ENCODE assay signal across 24 cellular contexts in genomic region chr1:219201656-219202055, GRCh38. TPM values are rescaled to one million over a fixed set of nuclear protein-coding genes. Genes with fewer than 3 reads are reported as not detected.
DNase-seq lines count a peak whose midpoint lies in the region; ATAC-seq, FAIRE-seq and TF ChIP-seq lines count a peak whose summit lies in the region.
"Had no signal": no experiment of that assay in that cellular context is flagged by ENCODE, and none has a peak within 500 bp of the region (broad histone marks: within the 10 kb centered on the region; RNA-seq: fewer than 3 reads in every experiment).

No MANE protein-coding gene starts in this region.

- no peaks in the 10 kb centered on the region for H3K79me2 ChIP-seq in astrocyte (ENCODE audit: insufficient read depth, low read length)

- no peaks in the 10 kb centered on the region for H3K36me3 ChIP-seq in astrocyte (ENCODE audit: insufficient read depth, low read length)

- no peak overlapping the region for H3K9ac ChIP-seq in astrocyte (ENCODE audit: low read length)
- H3K9ac ChIP-seq: BLaER1 had no signal

- H3K4me2 ChIP-seq in astrocyte (ENCODE audit: low read length) = no peak overlapping the region
- H3K4me2 ChIP-seq: BLaER1, GM23338 had no signal

- H3K36me3 Mint-ChIP-seq in astrocyte (ENCODE audit: low read depth, unreplicated experiment) (peaks cover 10% of the 10 kb centered on the region), T-cell (peaks cover 28% of the 10 kb centered on the region), osteocyte (ENCODE audit: unreplicated experiment) (peaks cover 11% of the 10 kb centered on the region)

- FAIRE-seq in astrocyte (lab: Jason Lieb, UNC) = no peak
- FAIRE-seq: GM12878, GM19239 had no signal

- no peaks in the 10 kb centered on the region for H3K4me1 ChIP-seq in astrocyte (ENCODE audit: insufficient read depth, low read length)
- H3K4me1 ChIP-seq: BLaER1, Caco-2, HAP-1 had no signal

- TF ChIP-seq CTCF in astrocyte (IDR thresholded peaks at IDR 0.05; ENCODE audit: insufficient read depth, low read depth, low read length) (no peak), osteocyte (IDR thresholded peaks at IDR 0.05) (no peak)

- DNase-seq in DMS53 (lab: John Stamatoyannopoulos, UW) (peak; percentile 22), DMS53 treated with DMSO at 0.1 percent for 48 hours (lab: John Stamatoyannopoulos, UW; ENCODE audit: unreplicated experiment) (no peak), astrocyte (ENCODE audit: low read depth) (peak; percentile 11), iris pigment epithelial cell (ENCODE audit: low read depth) (peak; percentile 57), T-cell (no peak), osteocyte (ENCODE audit: extremely low spot score, unreplicated experiment) (no peak)
- DNase-seq: Caco-2; CD4-positive, CD25-positive, alpha-beta regulatory T cell; CD8-positive, alpha-beta T cell; DMS 273 treated with DMSO at 0.1 percent for 48 hours; DND-41; EL; GDM1; HFFc6 had no signal

- H2AFZ ChIP-seq in astrocyte (ENCODE audit: low read depth, low read length) = no peak overlapping the region
- H2AFZ ChIP-seq: GM23338 had no signal

- H3K9me3 ChIP-seq in astrocyte (ENCODE audit: insufficient read depth, low read depth, low read length) = no peaks in the 10 kb centered on the region
- H3K9me3 ChIP-seq: BLaER1, Caco-2, HAP-1 had no signal

- H3K27me3 ChIP-seq in astrocyte (ENCODE audit: insufficient read depth, low read length) = no peaks in the 10 kb centered on the region
- H3K27me3 ChIP-seq: BLaER1 had no signal

- no peak for ATAC-seq in HG02759 (IDR thresholded peaks at IDR 0.05; ENCODE audit: unreplicated experiment)
- ATAC-seq in T-cell (replicated peaks in 1 of 4) = no peak
- no peak for ATAC-seq in GM19324 (IDR thresholded peaks at IDR 0.05; ENCODE audit: low FRiP score, unreplicated experiment)
- ATAC-seq: CD8-positive, alpha-beta T cell; GM12878; GM23338 had no signal

- CTCF ChIA-PET in T-cell (lab: Charles Lee) = no interaction called here

- H3K27ac Mint-ChIP-seq in astrocyte (ENCODE audit: unreplicated experiment) (no peak overlapping the region), T-cell (no peak overlapping the region), osteocyte (ENCODE audit: unreplicated experiment) (no peak overlapping the region)
- H3K27ac Mint-ChIP-seq: B cell; CD4-positive, CD25-positive, alpha-beta regulatory T cell; CD8-positive, alpha-beta T cell; GM23338; HFFc6 had no signal

- H3K9me3 Mint-ChIP-seq in astrocyte (ENCODE audit: unreplicated experiment) (peaks cover 3% of the 10 kb centered on the region), T-cell (no peaks in the 10 kb centered on the region), osteocyte (ENCODE audit: unreplicated experiment) (peaks cover 3% of the 10 kb centered on the region)
- H3K9me3 Mint-ChIP-seq: CD4-positive, CD25-positive, alpha-beta regulatory T cell; CD8-positive, alpha-beta T cell; GM23338; HFFc6 had no signal

- no peak overlapping the region for H3K4me3 ChIP-seq in astrocyte (ENCODE audit: insufficient read depth, low read depth, low read length)
- H3K4me3 ChIP-seq: BLaER1, GM12878, GM23338, HAP-1 had no signal

- H3K27me3 Mint-ChIP-seq in astrocyte (ENCODE audit: low read depth, unreplicated experiment) (no peaks in the 10 kb centered on the region), T-cell (no peaks in the 10 kb centered on the region), osteocyte (ENCODE audit: unreplicated experiment) (no peaks in the 10 kb centered on the region)
- H3K27me3 Mint-ChIP-seq: B cell; CD4-positive, CD25-positive, alpha-beta regulatory T cell had no signal

- H3K27ac ChIP-seq in astrocyte (ENCODE audit: low read depth, low read length) = no peak overlapping the region
- H3K27ac ChIP-seq: 22Rv1, BLaER1, C4-2B had no signal

- POLR2A ChIA-PET in T-cell (lab: Charles Lee) = no interaction called here

- H4K20me1 ChIP-seq in astrocyte (ENCODE audit: insufficient read depth, low read length) = no peaks in the 10 kb centered on the region
- H4K20me1 ChIP-seq: BLaER1 had no signal

- no peak overlapping the region for H3K4me3 Mint-ChIP-seq in astrocyte (ENCODE audit: unreplicated experiment)
- no peak overlapping the region for H3K4me3 Mint-ChIP-seq in T-cell
- H3K4me3 Mint-ChIP-seq in osteocyte (ENCODE audit: unreplicated experiment) = no peak overlapping the region
- H3K4me3 Mint-ChIP-seq: B cell; CD4-positive, CD25-positive, alpha-beta regulatory T cell; CD8-positive, alpha-beta T cell; GM23338; HFFc6 had no signal

- H3K4me1 Mint-ChIP-seq in astrocyte (ENCODE audit: low read depth, unreplicated experiment) = no peaks in the 10 kb centered on the region
- H3K4me1 Mint-ChIP-seq in T-cell = no peaks in the 10 kb centered on the region
- peaks cover 7% of the 10 kb centered on the region for H3K4me1 Mint-ChIP-seq in osteocyte (ENCODE audit: unreplicated experiment)
- H3K4me1 Mint-ChIP-seq: GM23338 had no signal

RNA-seq across cellular contexts. Expression of gene LYPLAL1, which starts 28.0 kb away (rescaled TPM):
- total RNA-seq in astrocyte = 25.6 and 26.1 TPM in 2 replicates
- 10 to 100 TPM; 14.2 to 19.4 (median 18.3) TPM for total RNA-seq in T-cell
- 16.0 and 16.9 TPM in 2 replicates for total RNA-seq in osteocyte

Comparison
In these comparisons a context has a peak if more than half of its experiments do, and no peak if none do; other contexts are left out.
1. DNase-seq: peak in DMS53 (single experiment), astrocyte (single experiment) and iris pigment epithelial cell (single experiment); none in DMS53 treated with DMSO at 0.1 percent for 48 hours (single experiment), T-cell (0 of 34) and osteocyte (single experiment).